14 cellular contexts compared by ENCODE assay signal in the genomic region with DNA sequence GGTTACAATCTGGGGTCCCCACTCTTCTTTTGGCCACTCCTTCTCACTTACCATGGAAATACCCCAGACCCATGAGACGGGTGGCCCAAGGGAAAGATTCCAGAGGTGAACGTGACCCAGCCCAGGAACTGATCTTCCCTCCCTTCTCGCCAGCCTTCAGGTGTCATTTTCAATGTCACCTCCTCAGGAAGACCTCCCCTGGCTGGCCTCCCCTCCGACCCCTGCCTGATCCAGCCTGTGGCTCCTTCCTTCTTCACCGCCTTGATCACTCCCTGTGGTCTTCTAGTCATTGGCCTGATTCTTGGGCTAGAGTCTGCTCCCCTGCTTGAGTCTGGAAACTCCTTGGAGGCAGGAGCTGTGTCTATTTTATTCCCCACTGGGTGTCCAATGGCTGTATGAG.
"Had no signal": no experiment of that assay in that cellular context is flagged by ENCODE, and none has a peak within 500 bp of the region (broad histone marks: within the 10 kb centered on the region; RNA-seq: fewer than 3 reads in every experiment).

No MANE protein-coding gene starts in this region.

- ATAC-seq: activated CD4-positive, alpha-beta T cell treated with anti-CD3 and anti-CD28 coated beads for 36 hours; activated CD8-positive, alpha-beta T cell treated with anti-CD3 and anti-CD28 coated beads, Interleukin-2, amount 10 ng/mL, durations not matched to agents 7 days and 5 days; T-cell had no signal

- H3K4me3 ChIP-seq: prostate gland, sigmoid colon, SK-N-MC, testis, uterus had no signal

- H3K27ac ChIP-seq: prostate gland, sigmoid colon, SK-N-MC, testis, uterus, VCaP had no signal

- DNase-seq: activated CD4-positive, alpha-beta T cell treated with anti-CD3 and anti-CD28 coated beads for 36 hours; activated CD8-positive, alpha-beta T cell treated with anti-CD3 and anti-CD28 coated beads, Interleukin-2, amount 10 ng/mL, durations not matched to agents 7 days and 5 days; foreskin melanocyte; sigmoid colon; stimulated activated CD4-positive, alpha-beta T cell treated with anti-CD3 and anti-CD28 coated beads, Interleukin-4, amount 100 ng/mL, for 1 hour; testis; uterus had no signal

- H3K4me3 Mint-ChIP-seq: activated CD4-positive, alpha-beta T cell treated with anti-CD3 and anti-CD28 coated beads for 36 hours; activated CD8-positive, alpha-beta T cell treated with anti-CD3 and anti-CD28 coated beads, Interleukin-2, amount 10 ng/mL, durations not matched to agents 7 days and 5 days; activated naive CD8-positive, alpha-beta T cell; memory B cell; stimulated activated naive CD8-positive, alpha-beta T cell treated with anti-CD3 and anti-CD28 coated beads, Interleukin-15, Interleukin-2, amounts not matched to agents 100 ng/mL and 50 ng/mL, for 24 hours; T-cell had no signal

- H3K36me3 ChIP-seq: prostate gland, sigmoid colon, uterus had no signal

- H3K27ac Mint-ChIP-seq: activated CD4-positive, alpha-beta T cell treated with anti-CD3 and anti-CD28 coated beads for 36 hours; activated CD8-positive, alpha-beta T cell treated with anti-CD3 and anti-CD28 coated beads, Interleukin-2, amount 10 ng/mL, durations not matched to agents 7 days and 5 days; activated naive CD8-positive, alpha-beta T cell; memory B cell; stimulated activated naive CD8-positive, alpha-beta T cell treated with anti-CD3 and anti-CD28 coated beads, Interleukin-15, Interleukin-2, amounts not matched to agents 100 ng/mL and 50 ng/mL, for 24 hours; T-cell had no signal

- H3K27me3 ChIP-seq: sigmoid colon, testis, uterus had no signal

- H3K36me3 Mint-ChIP-seq: activated naive CD8-positive, alpha-beta T cell; memory B cell; T-cell had no signal

- H3K9me3 Mint-ChIP-seq: memory B cell; stimulated activated naive CD8-positive, alpha-beta T cell treated with anti-CD3 and anti-CD28 coated beads, Interleukin-15, Interleukin-2, amounts not matched to agents 100 ng/mL and 50 ng/mL, for 24 hours; T-cell had no signal

- H3K9me3 ChIP-seq: prostate gland, sigmoid colon, testis, uterus had no signal
